Comparison of ENCODE assay signal across 11 cellular contexts in genomic region chr17:81118308-81119221, GRCh38. TPM values are rescaled to one million over a fixed set of nuclear protein-coding genes. Genes with fewer than 3 reads are reported as not detected.
A peak's percentile ranks its signal among the peaks of the same experiment; 100 is the strongest.
DNase-seq lines count a peak whose midpoint lies in the region; ATAC-seq, FAIRE-seq and TF ChIP-seq lines count a peak whose summit lies in the region.
"Had no signal": no experiment of that assay in that cellular context is flagged by ENCODE, and none has a peak within 500 bp of the region (broad histone marks: within the 10 kb centered on the region; RNA-seq: fewer than 3 reads in every experiment).

No MANE protein-coding gene starts in this region.

- CTCF ChIA-PET in HEK293 (lab: Yijun Ruan, JAX) (interaction anchor here (4.6 kb wide), 1 partner anchor 16 kb away, joined by 29 read pairs; no protein-coding TSS in a partner anchor), MCF 10A (lab: Yijun Ruan, JAX) (interaction anchor here (1.0 kb wide), 1 partner anchor 18 kb away, joined by 3 read pairs; no protein-coding TSS in a partner anchor), HepG2 (lab: Yijun Ruan, JAX; ENCODE audit: low intra/inter-chr PET ratio, low total read pairs) (no interaction called here)

- intact Hi-C loops in MCF 10A (cut with micrococcal nuclease) (no loop called here), HepG2 (cut with micrococcal nuclease; ENCODE audit: unreplicated experiment) (no loop called here), heart right ventricle (cut with DNase I) (loop anchor here in 1 of 10 donors (5.0 kb wide), 1 partner anchor 996 kb away; no protein-coding TSS in a partner anchor)

- H3K9ac ChIP-seq in HepG2 (ENCODE audit: insufficient read depth, low read depth, low read length), result no peak overlapping the region

- peaks cover 30% of the 10 kb centered on the region for H3K36me3 Mint-ChIP-seq in MCF 10A (ENCODE audit: insufficient read depth, unreplicated experiment)

- no peak overlapping the region for H3K4me3 ChIP-seq in HEK293 (ENCODE audit: low read depth, low read length)
- no peak overlapping the region for H3K4me3 ChIP-seq in HepG2 (replicated peaks in 1 of 3; ENCODE audit: insufficient read depth in 1 of 3, low read depth in 2 of 3, low read length in 3 of 3)
- H3K4me3 ChIP-seq in heart right ventricle, result peak overlapping the region in 3 of 10 donors; percentile 29 to 49 (median 47)
- H3K4me3 ChIP-seq: ovary had no signal

- POLR2A ChIA-PET in HEK293 (lab: Yijun Ruan, JAX) (interaction anchor here (0.6 to 1.4 kb wide), 2 partner anchors 121 to 1676 kb away, joined by 4 to 5 read pairs; partner anchors contain the start of genes NDUFAF8 and TEPSIN), MCF 10A (lab: Yijun Ruan, JAX) (interaction anchor here (0.7 to 1.2 kb wide), 5 partner anchors 11 to 82 kb away, joined by 3 to 7 read pairs (median 5); no protein-coding TSS in a partner anchor), HepG2 (lab: Yijun Ruan, JAX) (no interaction called here)

- DNase-seq in MCF 10A (ENCODE audit: unreplicated experiment) (no peak), HepG2 (ENCODE audit: low spot score) (no peak), GM20000 (ENCODE audit: low spot score) (no peak), heart right ventricle (no peak)
- DNase-seq: NCI-H510A treated with DMSO at 0.1 percent for 48 hours had no signal

- H3K9me3 ChIP-seq in HEK293 (ENCODE audit: control insufficient read depth, insufficient read depth, low read depth, low read length) (no peaks in the 10 kb centered on the region), HepG2 (ENCODE audit: low read length) (no peaks in the 10 kb centered on the region), heart right ventricle (no peaks in the 10 kb centered on the region)
- H3K9me3 ChIP-seq: ovary had no signal

- H3K27me3 ChIP-seq in HepG2 (ENCODE audit: control insufficient read depth in 1 of 2, insufficient read depth in 2 of 2, low read length in 2 of 2) (no peaks in the 10 kb centered on the region), heart right ventricle (peaks cover 0 to 36% (median 14%) of the 10 kb centered on the region in 7 donors)
- H3K27me3 ChIP-seq: ovary had no signal

- no peak for FAIRE-seq in HepG2 (lab: Jason Lieb, UNC)

- WGBS in HepG2 (ENCODE audit: low lambda C conversion rate), result 83% methylated on average over 18 of the region's 24 CpGs
- 64 to 66% methylated on average over 24 of the region's 24 CpGs for WGBS in heart right ventricle, 2 donors

- in situ Hi-C loops in HepG2 (cut with HindIII; ENCODE audit: extremely low pct_ligation_motif_present, low pct_unique_long_range_greater_than_20kb), result no loop called here

- H3K27ac Mint-ChIP-seq in MCF 10A (ENCODE audit: low read depth, unreplicated experiment), result peak overlapping the region; percentile 87

- TF ChIP-seq EP300 in HepG2 (IDR thresholded peaks at IDR 0.05; ENCODE audit: low read depth in 2 of 2, low read length in 2 of 2) (no peak), HepG2 (CRISPR knock-in tag; IDR thresholded peaks at IDR 0.05; ENCODE audit: borderline replicate concordance) (no peak)

- H3K4me3 Mint-ChIP-seq in MCF 10A (ENCODE audit: unreplicated experiment), result peak overlapping the region; percentile 84

- H3K79me2 ChIP-seq in HepG2 (ENCODE audit: insufficient read depth, low read length), result no peaks in the 10 kb centered on the region

- 0 out of 4 replicates have a peak, but pooled peaks of 1 of the 2 experiments have one; percentile 28 for TF ChIP-seq POLR2A in HepG2 (IDR thresholded peaks at IDR 0.05; ENCODE audit: insufficient read depth in 1 of 2, low read depth in 2 of 2, low read length in 2 of 2)

- TF ChIP-seq RAD21 in HepG2 (CRISPR knock-in tag; IDR thresholded peaks at IDR 0.05), result no peak

- H3K27ac ChIP-seq in 22Rv1 (peak overlapping the region; percentile 66), HEK293 (ENCODE audit: extremely low read depth, low read depth, low read length) (no peak overlapping the region; the same call in 1 of the 2 replicates), HepG2 (ENCODE audit: extremely low read length, insufficient read depth, low read length) (no peak overlapping the region), heart right ventricle (no peak overlapping the region)
- H3K27ac ChIP-seq: ovary had no signal

- ATAC-seq in HepG2 (peak; percentile 1; the same call in 2 of the 3 replicates), HG02973 (IDR thresholded peaks at IDR 0.05; ENCODE audit: unreplicated experiment) (no peak), GM21423 (IDR thresholded peaks at IDR 0.05; ENCODE audit: unreplicated experiment) (no peak), heart right ventricle (no peak)

- H3K36me3 ChIP-seq in HEK293 (ENCODE audit: control insufficient read depth in 2 of 2, insufficient read depth in 1 of 2, low read length in 2 of 2), result peaks cover 0 to 6% of the 10 kb centered on the region in 2 experiments; a peak in 1 of 3 replicates
- H3K36me3 ChIP-seq in HepG2 (replicated peaks in 1 of 2; ENCODE audit: control insufficient read depth in 1 of 2, insufficient read depth in 2 of 2, low read length in 2 of 2), result no peaks in the 10 kb centered on the region; a peak in 1 of 5 replicates
- H3K36me3 ChIP-seq in heart right ventricle, result peaks cover 0 to 10% (median 0%) of the 10 kb centered on the region in 9 donors
- H3K36me3 ChIP-seq: ovary had no signal

- BruUV-seq in MCF 10A (replicated peaks; lab: Mats Ljungman, UMichigan) (no TSS peak), HepG2 (replicated peaks; lab: Mats Ljungman, UMichigan) (no TSS peak)

- H3K4me1 Mint-ChIP-seq in MCF 10A (ENCODE audit: insufficient read depth, unreplicated experiment), result peaks cover 12% of the 10 kb centered on the region

- H3K4me1 ChIP-seq in HEK293 (ENCODE audit: control insufficient read depth, insufficient read depth, low read length) (no peaks in the 10 kb centered on the region), HepG2 (ENCODE audit: insufficient read depth, low read length) (no peaks in the 10 kb centered on the region), heart right ventricle (peaks cover 0 to 21% (median 11%) of the 10 kb centered on the region in 9 donors)

- no peaks in the 10 kb centered on the region for H3K9me3 Mint-ChIP-seq in MCF 10A (ENCODE audit: unreplicated experiment)

- H3K4me2 ChIP-seq in HepG2 (ENCODE audit: low read depth, low read length), result no peak overlapping the region

- H3K27me3 Mint-ChIP-seq in MCF 10A (ENCODE audit: insufficient read depth, unreplicated experiment), result no peaks in the 10 kb centered on the region

- TF ChIP-seq CTCF in 22Rv1 (IDR thresholded peaks at IDR 0.05), result no peak
- TF ChIP-seq CTCF in HEK293 (tag by site-specific recombination; IDR thresholded peaks at IDR 0.05), result no peak
- TF ChIP-seq CTCF in MCF 10A (IDR thresholded peaks at IDR 0.05; ENCODE audit: unreplicated experiment), result no peak
- TF ChIP-seq CTCF in HepG2 (CRISPR knock-in tag; IDR thresholded peaks at IDR 0.05), result peak; percentile 10; the same call in 1 of the 2 replicates
- TF ChIP-seq CTCF in GM20000 (IDR thresholded peaks at IDR 0.05; ENCODE audit: extremely low read depth, missing control alignments), result no peak
- TF ChIP-seq CTCF in heart right ventricle (IDR thresholded peaks at IDR 0.05), result no peak

- no peak overlapping the region for H2AFZ ChIP-seq in HepG2 (ENCODE audit: low read length)

- H4K20me1 ChIP-seq in HepG2 (ENCODE audit: insufficient read depth, low read length), result no peaks in the 10 kb centered on the region

RNA-seq across cellular contexts. Expression of gene PVALEF, which starts 46.7 kb away (rescaled TPM):
- total RNA-seq in MCF 10A (2022), result not detected in 2 replicates
- total RNA-seq in HepG2 (2016; rRNA removed; fragmentation: Illumina TruSeq; extraction: Trizol), result 0.18 TPM in 1 of 2 replicates, not detected in the other
- 0.40 and 0.53 TPM in 2 replicates for total RNA-seq in HepG2 (2016; cell fraction: cytosol; rRNA removed; fragmentation: Illumina TruSeq; extraction: Trizol; ENCODE audit: low read depth)
- total RNA-seq in HepG2 (2016; cell fraction: insoluble cytoplasmic fraction; rRNA removed; fragmentation: Illumina TruSeq; extraction: Trizol), result 0.13 and 0.22 TPM in 2 replicates
- total RNA-seq in HepG2 (2016; cell fraction: membrane; rRNA removed; fragmentation: Illumina TruSeq; extraction: Trizol), result 0.25 and 0.28 TPM in 2 replicates
- total RNA-seq in HepG2 (2016; cell fraction: nucleus; rRNA removed; fragmentation: Illumina TruSeq; extraction: Trizol), result 0.28 TPM in 1 of 2 replicates, not detected in the other
- 0.18 and 0.24 TPM in 2 replicates for polyA plus RNA-seq in HepG2 (2011; rRNA removed)
- 0.11 TPM in 1 of 2 replicates, not detected in the other for polyA plus RNA-seq in HepG2 (2011; cell fraction: cytosol; rRNA removed)
- 0.21 and 0.42 TPM in 2 replicates for polyA plus RNA-seq in HepG2 (2011; cell fraction: nucleus; rRNA removed)
- not detected in 2 replicates for polyA plus RNA-seq in HepG2 (2012)
- 0.29 and 0.34 TPM in 2 replicates for polyA plus RNA-seq in HepG2 (2016; cell fraction: cytosol; fragmentation: Illumina TruSeq; extraction: Trizol; ENCODE audit: low read depth)
- polyA plus RNA-seq in HepG2 (2016; cell fraction: insoluble cytoplasmic fraction; fragmentation: Illumina TruSeq; extraction: Trizol; ENCODE audit: low read depth), result 0.39 and 0.44 TPM in 2 replicates
- polyA plus RNA-seq in HepG2 (2016; cell fraction: membrane; fragmentation: Illumina TruSeq; extraction: Trizol; ENCODE audit: low read depth), result 0.14 and 0.19 TPM in 2 replicates
- polyA plus RNA-seq in HepG2 (2016; cell fraction: nucleus; fragmentation: Illumina TruSeq; extraction: Trizol; ENCODE audit: insufficient read depth, low read depth), result 0.36 TPM in 1 of 2 replicates, not detected in the other
- polyA minus RNA-seq in HepG2 (2011; rRNA and poly(A)+ RNA removed; ENCODE audit: low replicate concordance), result 0.09 and 0.18 TPM in 2 replicates
- not detected in 2 replicates for polyA minus RNA-seq in HepG2 (2011; cell fraction: cytosol; rRNA and poly(A)+ RNA removed)
- not detected in 2 replicates for polyA minus RNA-seq in HepG2 (2011; cell fraction: nucleus; rRNA and poly(A)+ RNA removed)
- not detected for total RNA-seq in heart right ventricle
- not detected for polyA plus RNA-seq in heart right ventricle
- total RNA-seq: ovary had no signal
- polyA plus RNA-seq: esophagus, ovary had no signal

RNA-seq across cellular contexts. Expression of gene AATK, which starts 47.5 kb away (rescaled TPM):
- total RNA-seq in MCF 10A (2022) (0.59 and 1.4 TPM in 2 replicates), HepG2 (2016; rRNA removed; fragmentation: Illumina TruSeq; extraction: Trizol) (6.1 and 8.4 TPM in 2 replicates), heart right ventricle (1 to 10 TPM; 3.5 to 8.5 (median 6.2) TPM)
- total RNA-seq in HepG2 (2016; cell fraction: cytosol; rRNA removed; fragmentation: Illumina TruSeq; extraction: Trizol; ENCODE audit: low read depth), result 1.5 and 2.0 TPM in 2 replicates
- 5.3 and 9.5 TPM in 2 replicates for total RNA-seq in HepG2 (2016; cell fraction: insoluble cytoplasmic fraction; rRNA removed; fragmentation: Illumina TruSeq; extraction: Trizol)
- total RNA-seq in HepG2 (2016; cell fraction: membrane; rRNA removed; fragmentation: Illumina TruSeq; extraction: Trizol), result 2.9 and 3.0 TPM in 2 replicates
- 9.7 and 12.6 TPM in 2 replicates for total RNA-seq in HepG2 (2016; cell fraction: nucleus; rRNA removed; fragmentation: Illumina TruSeq; extraction: Trizol)
- polyA plus RNA-seq in HepG2 (2011; rRNA removed) (2.9 and 5.2 TPM in 2 replicates), heart right ventricle (1 to 10 TPM; 1.5 to 6.5 TPM)
- 2.9 and 4.3 TPM in 2 replicates for polyA plus RNA-seq in HepG2 (2011; cell fraction: cytosol; rRNA removed)
- 15.0 and 16.5 TPM in 2 replicates for polyA plus RNA-seq in HepG2 (2011; cell fraction: nucleus; rRNA removed)
- 4.4 and 8.0 TPM in 2 replicates for polyA plus RNA-seq in HepG2 (2012)
- 0.54 and 0.65 TPM in 2 replicates for polyA plus RNA-seq in HepG2 (2016; cell fraction: cytosol; fragmentation: Illumina TruSeq; extraction: Trizol; ENCODE audit: low read depth)
- polyA plus RNA-seq in HepG2 (2016; cell fraction: insoluble cytoplasmic fraction; fragmentation: Illumina TruSeq; extraction: Trizol; ENCODE audit: low read depth), result 5.7 and 6.0 TPM in 2 replicates
- polyA plus RNA-seq in HepG2 (2016; cell fraction: membrane; fragmentation: Illumina TruSeq; extraction: Trizol; ENCODE audit: low read depth), result 1.1 and 1.8 TPM in 2 replicates
- 14.7 and 18.3 TPM in 2 replicates for polyA plus RNA-seq in HepG2 (2016; cell fraction: nucleus; fragmentation: Illumina TruSeq; extraction: Trizol; ENCODE audit: insufficient read depth, low read depth)
- 20.3 and 42.0 TPM in 2 replicates for polyA minus RNA-seq in HepG2 (2011; rRNA and poly(A)+ RNA removed; ENCODE audit: low replicate concordance)
- 7.4 and 11.0 TPM in 2 replicates for polyA minus RNA-seq in HepG2 (2011; cell fraction: cytosol; rRNA and poly(A)+ RNA removed)
- 3.6 and 4.6 TPM in 2 replicates for polyA minus RNA-seq in HepG2 (2011; cell fraction: nucleus; rRNA and poly(A)+ RNA removed)
